Comparison of ENCODE assay signal across 8 cellular contexts in the genomic region with DNA sequence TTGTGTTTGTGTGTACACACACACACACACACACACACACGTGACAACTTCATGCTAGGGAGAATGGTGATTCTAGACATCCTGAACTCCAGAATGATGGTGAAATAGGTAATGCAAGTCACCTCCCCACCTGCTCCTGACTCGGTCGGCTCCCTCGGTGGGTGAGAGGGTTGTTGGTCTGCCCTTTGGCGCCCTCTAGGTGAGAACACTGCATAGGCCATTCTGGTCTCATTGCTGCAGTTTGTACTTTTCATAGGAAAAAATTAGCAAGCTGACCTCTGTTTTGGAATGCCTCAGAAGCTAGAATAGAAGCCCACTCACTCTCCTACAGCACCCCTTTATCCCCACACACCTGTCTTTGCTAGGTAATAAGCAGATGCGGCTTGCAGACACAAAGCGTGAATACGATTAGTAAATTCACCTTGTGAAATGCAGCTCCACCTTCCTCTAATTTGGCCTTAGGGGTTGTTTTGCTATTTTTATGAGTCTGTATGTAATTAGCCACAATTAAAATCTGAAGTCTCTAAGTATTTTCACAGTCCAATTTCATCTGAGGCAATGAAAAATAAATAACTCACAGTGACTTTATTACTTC.
A peak's percentile ranks its signal among the peaks of the same experiment; 100 is the strongest.
DNase-seq lines count a peak whose midpoint lies in the region; ATAC-seq and TF ChIP-seq lines count a peak whose summit lies in the region.

No MANE protein-coding gene starts in this region.

- H3K9me2 ChIP-seq in HCT116 (ENCODE audit: insufficient read depth) = no peaks in the 10 kb centered on the region

- no peak overlapping the region for H2BK12ac ChIP-seq in mesenchymal stem cell (ENCODE audit: low read length in 2 of 2)

- RAD21 ChIA-PET in HCT116 (lab: Charles Lee; ENCODE audit: low non-redundant PET in 1 of 2, low total read pairs in 2 of 2, uncharacterized antibody in 2 of 2, unreplicated experiment in 2 of 2) = no interaction called here

- no peak overlapping the region for H2AFZ ChIP-seq in HCT116 (ENCODE audit: low read depth, low read length, poor library complexity, severe bottlenecking)
- H2AFZ ChIP-seq in mesenchymal stem cell (ENCODE audit: low read depth, low read length) = no peak overlapping the region

- H3K27ac ChIP-seq in HCT116 (ENCODE audit: low read depth, low read length) = no peak overlapping the region
- H3K27ac ChIP-seq in mesenchymal stem cell (ENCODE audit: low read length, poor library complexity, severe bottlenecking) = no peak overlapping the region

- WGBS in mesenchymal stem cell = 0% methylated on average over 4 of the region's 8 CpGs

- TF ChIP-seq RAD21 in HCT116 (IDR thresholded peaks at IDR 0.05; ENCODE audit: low read depth) = peak; percentile 26; the same call in 1 of the 2 replicates

- H3K14ac ChIP-seq in mesenchymal stem cell (ENCODE audit: low read length in 2 of 2) = no peak overlapping the region

- H4K8ac ChIP-seq in mesenchymal stem cell (ENCODE audit: low read length) = no peak overlapping the region

- H3K4me2 ChIP-seq in HCT116 (ENCODE audit: low read length) = no peak overlapping the region
- H3K4me2 ChIP-seq in mesenchymal stem cell (ENCODE audit: low read length, poor library complexity, severe bottlenecking) = no peak overlapping the region

- H2AK5ac ChIP-seq in mesenchymal stem cell (ENCODE audit: low read length, severe bottlenecking) = no peak overlapping the region

- TF ChIP-seq POLR2A in HCT116 (IDR thresholded peaks at IDR 0.05; ENCODE audit: borderline replicate concordance, extremely low read depth, insufficient read depth, insufficient read length) = no peak

- DNase-seq in AML-193 (lab: John Stamatoyannopoulos, UW) (peak; percentile 16 to 40), HCT116 (ENCODE audit: low read depth, low spot score) (peak; percentile 1), NCI-H226 (peak; percentile 24), dermis microvascular lymphatic vessel endothelial cell (ENCODE audit: low read depth in 2 of 2) (peak; percentile 24 to 55), mesenchymal stem cell (peak; percentile 46)
- DNase-seq in activated CD4-positive, alpha-beta T cell treated with anti-CD3 and anti-CD28 coated beads for 24 hours (ENCODE audit: low read depth in 2 of 2) = peak; percentile 27 to 44
- DNase-seq in stimulated activated naive CD4-positive, alpha-beta T cell (lab: John Stamatoyannopoulos, UW) = peak in 4 of 6 experiments; percentile 1 to 14 (median 3)

- ATAC-seq in HCT116 (peak; percentile 77), GM21515 (IDR thresholded peaks at IDR 0.05; ENCODE audit: unreplicated experiment) (no peak)

- no peak overlapping the region for H3K4me3 ChIP-seq in HCT116 (replicated peaks in 1 of 2; ENCODE audit: low read depth in 1 of 2, low read length in 2 of 2)
- no peak overlapping the region for H3K4me3 ChIP-seq in mesenchymal stem cell (ENCODE audit: insufficient read depth in 1 of 2, low read depth in 1 of 2, low read length in 2 of 2)

- H4K91ac ChIP-seq in mesenchymal stem cell (ENCODE audit: low read length) = no peak overlapping the region

- H3K4me1 ChIP-seq in HCT116 (ENCODE audit: control insufficient read depth in 1 of 2, insufficient read depth in 2 of 2, low read length in 2 of 2) (no peaks in the 10 kb centered on the region), mesenchymal stem cell (ENCODE audit: control insufficient read depth, insufficient read depth, low read depth, low read length) (no peaks in the 10 kb centered on the region)

- BruUV-seq in HCT116 (replicated peaks; lab: Mats Ljungman, UMichigan) = no TSS peak

- H3K79me1 ChIP-seq in mesenchymal stem cell (replicated peaks; ENCODE audit: low read length, poor library complexity, severe bottlenecking) = no peaks in the 10 kb centered on the region

- H3K23ac ChIP-seq in mesenchymal stem cell (ENCODE audit: low read length in 2 of 2) = no peak overlapping the region

- CTCF ChIA-PET in HCT116 (lab: Charles Lee) = interaction anchor here (0.5 to 2.5 kb wide), 8 partner anchors 12 to 960 kb away, joined by 3 to 18 read pairs (median 4); no protein-coding TSS in a partner anchor

- H3K79me2 ChIP-seq in HCT116 (ENCODE audit: insufficient read depth, low read length) = no peaks in the 10 kb centered on the region

- no peak overlapping the region for H2BK120ac ChIP-seq in mesenchymal stem cell (ENCODE audit: low read depth, low read length)

- H3K9ac ChIP-seq in HCT116 (ENCODE audit: low read length) = no peak overlapping the region
- H3K9ac ChIP-seq in mesenchymal stem cell (ENCODE audit: low read length) = no peak overlapping the region

- H2BK15ac ChIP-seq in mesenchymal stem cell (ENCODE audit: low read depth, poor library complexity, severe bottlenecking) = no peak overlapping the region

- peaks cover 0 to 5% of the 10 kb centered on the region in 2 experiments; a peak in 1 of 4 replicates for H3K9me3 ChIP-seq in HCT116 (ENCODE audit: control insufficient read depth in 1 of 2, insufficient read depth in 1 of 2, low read depth in 1 of 2, low read length in 2 of 2)
- H3K9me3 ChIP-seq in mesenchymal stem cell (ENCODE audit: control insufficient read depth, low read length) = no peaks in the 10 kb centered on the region

- POLR2A ChIA-PET in HCT116 (lab: Charles Lee) = no interaction called here

- no peaks in the 10 kb centered on the region for H4K20me1 ChIP-seq in HCT116 (ENCODE audit: insufficient read depth)

- H2BK5ac ChIP-seq in mesenchymal stem cell (ENCODE audit: low read depth, low read length, poor library complexity, severe bottlenecking) = no peak overlapping the region

- H3K4ac ChIP-seq in mesenchymal stem cell (ENCODE audit: low read depth in 1 of 2, low read length in 2 of 2) = no peak overlapping the region

- no peak overlapping the region for H3K18ac ChIP-seq in mesenchymal stem cell (ENCODE audit: low read depth in 1 of 2, low read length in 2 of 2)

- no peaks in the 10 kb centered on the region for H3K27me3 ChIP-seq in HCT116 (ENCODE audit: insufficient read depth, low read length)
- peaks cover 13 to 16% of the 10 kb centered on the region in 2 experiments for H3K27me3 ChIP-seq in mesenchymal stem cell (ENCODE audit: control insufficient read depth in 1 of 2, insufficient read depth in 1 of 2, low read length in 2 of 2)

- TF ChIP-seq CTCF in HCT116 (IDR thresholded peaks at IDR 0.05 in 2 of 3, conservative IDR thresholded peaks at IDR 0.05 in 1 of 3; ENCODE audit: borderline replicate concordance in 1 of 3, insufficient read depth in 1 of 3, low read depth in 2 of 3, low read length in 2 of 3) = peak in 2 of 3 experiments; percentile 56 to 59; a peak in 4 of 6 replicates

- intact Hi-C loops in HCT116 (cut with micrococcal nuclease) = loop anchor here (10.0 kb wide), 2 partner anchors 372 to 422 kb away; no protein-coding TSS in a partner anchor

- H3K36me3 ChIP-seq in HCT116 (ENCODE audit: control insufficient read depth in 1 of 2, insufficient read depth in 2 of 2, low read length in 2 of 2) (no peaks in the 10 kb centered on the region), mesenchymal stem cell (ENCODE audit: control insufficient read depth in 1 of 2, insufficient read depth in 2 of 2, low read depth in 1 of 2, low read length in 2 of 2) (no peaks in the 10 kb centered on the region)

TF ChIP-seq in HCT116, 20 proteins besides CTCF, POLR2A, EP300 and RAD21 (continues in another document):
- TF ChIP-seq ZFX (IDR thresholded peaks at IDR 0.05) (no peak), EZH2 (IDR thresholded peaks at IDR 0.05) (no peak), EGR1 (IDR thresholded peaks at IDR 0.05; ENCODE audit: low read depth) (no peak), TCF7L2 (IDR thresholded peaks at IDR 0.05; ENCODE audit: borderline replicate concordance, extremely low read depth, insufficient read depth, insufficient read length) (no peak), CBX3 (IDR thresholded peaks at IDR 0.05; ENCODE audit: low read depth) (no peak), ELF1 (IDR thresholded peaks at IDR 0.05; ENCODE audit: borderline replicate concordance, low read depth) (no peak), FOSL1 (IDR thresholded peaks at IDR 0.05; ENCODE audit: low read depth) (no peak), POLR2AphosphoS5 (IDR thresholded peaks at IDR 0.05; ENCODE audit: low read depth, low read length) (no peak), CEBPB (IDR thresholded peaks at IDR 0.05; ENCODE audit: low read depth) (no peak), YY1 (IDR thresholded peaks at IDR 0.05; ENCODE audit: extremely low read depth, insufficient replicate concordance, low read depth, low read length) (no peak), EZH2phosphoT487 (IDR thresholded peaks at IDR 0.05; ENCODE audit: borderline replicate concordance) (no peak), SIN3A (IDR thresholded peaks at IDR 0.05; ENCODE audit: low read depth) (no peak)
- TF ChIP-seq, protein P1, sequence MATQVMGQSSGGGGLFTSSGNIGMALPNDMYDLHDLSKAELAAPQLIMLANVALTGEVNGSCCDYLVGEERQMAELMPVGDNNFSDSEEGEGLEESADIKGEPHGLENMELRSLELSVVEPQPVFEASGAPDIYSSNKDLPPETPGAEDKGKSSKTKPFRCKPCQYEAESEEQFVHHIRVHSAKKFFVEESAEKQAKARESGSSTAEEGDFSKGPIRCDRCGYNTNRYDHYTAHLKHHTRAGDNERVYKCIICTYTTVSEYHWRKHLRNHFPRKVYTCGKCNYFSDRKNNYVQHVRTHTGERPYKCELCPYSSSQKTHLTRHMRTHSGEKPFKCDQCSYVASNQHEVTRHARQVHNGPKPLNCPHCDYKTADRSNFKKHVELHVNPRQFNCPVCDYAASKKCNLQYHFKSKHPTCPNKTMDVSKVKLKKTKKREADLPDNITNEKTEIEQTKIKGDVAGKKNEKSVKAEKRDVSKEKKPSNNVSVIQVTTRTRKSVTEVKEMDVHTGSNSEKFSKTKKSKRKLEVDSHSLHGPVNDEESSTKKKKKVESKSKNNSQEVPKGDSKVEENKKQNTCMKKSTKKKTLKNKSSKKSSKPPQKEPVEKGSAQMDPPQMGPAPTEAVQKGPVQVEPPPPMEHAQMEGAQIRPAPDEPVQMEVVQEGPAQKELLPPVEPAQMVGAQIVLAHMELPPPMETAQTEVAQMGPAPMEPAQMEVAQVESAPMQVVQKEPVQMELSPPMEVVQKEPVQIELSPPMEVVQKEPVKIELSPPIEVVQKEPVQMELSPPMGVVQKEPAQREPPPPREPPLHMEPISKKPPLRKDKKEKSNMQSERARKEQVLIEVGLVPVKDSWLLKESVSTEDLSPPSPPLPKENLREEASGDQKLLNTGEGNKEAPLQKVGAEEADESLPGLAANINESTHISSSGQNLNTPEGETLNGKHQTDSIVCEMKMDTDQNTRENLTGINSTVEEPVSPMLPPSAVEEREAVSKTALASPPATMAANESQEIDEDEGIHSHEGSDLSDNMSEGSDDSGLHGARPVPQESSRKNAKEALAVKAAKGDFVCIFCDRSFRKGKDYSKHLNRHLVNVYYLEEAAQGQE (IDR thresholded peaks at IDR 0.05; ENCODE audit: low read depth) = no peak
- TF ChIP-seq, protein P2, sequence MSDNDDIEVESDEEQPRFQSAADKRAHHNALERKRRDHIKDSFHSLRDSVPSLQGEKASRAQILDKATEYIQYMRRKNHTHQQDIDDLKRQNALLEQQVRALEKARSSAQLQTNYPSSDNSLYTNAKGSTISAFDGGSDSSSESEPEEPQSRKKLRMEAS (IDR thresholded peaks at IDR 0.05) = no peak
